Comparison of ENCODE assay signal across 8 cellular contexts in genomic region chr19:12913011-12913561, GRCh38. TPM values are rescaled to one million over a fixed set of nuclear protein-coding genes. Genes with fewer than 3 reads are reported as not detected.
DNase-seq lines count a peak whose midpoint lies in the region; ATAC-seq and TF ChIP-seq lines count a peak whose summit lies in the region.

No MANE protein-coding gene starts in this region.

- POLR2A ChIA-PET in OCI-LY7 (lab: Charles Lee), result interaction anchor here (0.6 to 1.0 kb wide), 3 partner anchors 32 to 95 kb away, joined by 3 read pairs; partner anchors contain the start of gene DNASE2

- H3K36me3 ChIP-seq in Peyer's patch (no peaks in the 10 kb centered on the region), OCI-LY7 (ENCODE audit: insufficient read depth, low read length) (no peaks in the 10 kb centered on the region)

- H3K9me3 Mint-ChIP-seq in T-helper 2 cell treated with Interferon-gamma antibody and Interleukin-4, amounts not matched to agents 5 μg/mL and 100 μg/mL, for 36 hours, result no peaks in the 10 kb centered on the region
- H3K9me3 Mint-ChIP-seq in natural killer cell, result no peaks in the 10 kb centered on the region

- H3K27ac Mint-ChIP-seq in T-helper 2 cell treated with Interferon-gamma antibody and Interleukin-4, amounts not matched to agents 5 μg/mL and 100 μg/mL, for 36 hours, result peak overlapping the region; percentile 94
- H3K27ac Mint-ChIP-seq in natural killer cell, result peak overlapping the region; percentile 83 to 88

- peaks cover 2% of the 10 kb centered on the region for H3K36me3 Mint-ChIP-seq in T-helper 2 cell treated with Interferon-gamma antibody and Interleukin-4, amounts not matched to agents 5 μg/mL and 100 μg/mL, for 36 hours (ENCODE audit: low read depth)
- no peaks in the 10 kb centered on the region for H3K36me3 Mint-ChIP-seq in natural killer cell

- no peaks in the 10 kb centered on the region for H3K79me2 ChIP-seq in OCI-LY7 (ENCODE audit: insufficient read depth, low read depth, low read length)

- H3K4me1 Mint-ChIP-seq in T-helper 2 cell treated with Interferon-gamma antibody and Interleukin-4, amounts not matched to agents 5 μg/mL and 100 μg/mL, for 36 hours (ENCODE audit: low read depth), result peaks cover 13% of the 10 kb centered on the region
- H3K4me1 Mint-ChIP-seq in natural killer cell, result peaks cover 10 to 22% of the 10 kb centered on the region in 2 donors

- H3K27me3 Mint-ChIP-seq in T-helper 2 cell treated with Interferon-gamma antibody and Interleukin-4, amounts not matched to agents 5 μg/mL and 100 μg/mL, for 36 hours (ENCODE audit: low read depth), result no peaks in the 10 kb centered on the region
- H3K27me3 Mint-ChIP-seq in natural killer cell (ENCODE audit: low read depth in 2 of 2), result no peaks in the 10 kb centered on the region

- no peak overlapping the region for H3K4me2 ChIP-seq in OCI-LY7 (ENCODE audit: low read length)

- no peaks in the 10 kb centered on the region for H3K9me2 ChIP-seq in OCI-LY7 (ENCODE audit: insufficient read depth, low read length)

- H3K4me3 ChIP-seq in Peyer's patch (no peak overlapping the region), OCI-LY7 (ENCODE audit: low read depth, low read length, poor library complexity, severe bottlenecking) (no peak overlapping the region)

- H2AFZ ChIP-seq in OCI-LY7 (ENCODE audit: low read length), result no peak overlapping the region

- BruUV-seq in OCI-LY7 (replicated peaks; lab: Mats Ljungman, UMichigan), result no TSS peak

- H3K9me3 ChIP-seq in Peyer's patch (no peaks in the 10 kb centered on the region), OCI-LY7 (ENCODE audit: low read length) (no peaks in the 10 kb centered on the region)

- no peaks in the 10 kb centered on the region for H3K27me3 ChIP-seq in Peyer's patch

- ATAC-seq in natural killer cell (no peak), GM21381 (IDR thresholded peaks at IDR 0.05; ENCODE audit: unreplicated experiment) (no peak), HG03045 (IDR thresholded peaks at IDR 0.05; ENCODE audit: unreplicated experiment) (no peak)

- H3K4me3 Mint-ChIP-seq in T-helper 2 cell treated with Interferon-gamma antibody and Interleukin-4, amounts not matched to agents 5 μg/mL and 100 μg/mL, for 36 hours, result no peak overlapping the region
- H3K4me3 Mint-ChIP-seq in natural killer cell, result no peak overlapping the region

- H3K27ac ChIP-seq in Peyer's patch (peak overlapping the region; percentile 53 to 74 (median 66)), OCI-LY7 (ENCODE audit: low read depth, low read length, poor library complexity, severe bottlenecking) (no peak overlapping the region)

- no peaks in the 10 kb centered on the region for H4K20me1 ChIP-seq in OCI-LY7 (ENCODE audit: insufficient read depth, low read length)

- CTCF ChIA-PET in OCI-LY7 (lab: Charles Lee; ENCODE audit: unreplicated experiment), result no interaction called here

- TF ChIP-seq CTCF in Peyer's patch (IDR thresholded peaks at IDR 0.05) (no peak), natural killer cell (IDR thresholded peaks at IDR 0.05) (no peak), OCI-LY7 (conservative IDR thresholded peaks at IDR 0.05; ENCODE audit: low read length) (no peak)

- intact Hi-C loops in natural killer cell (cut with micrococcal nuclease) (no loop called here), OCI-LY7 (cut with micrococcal nuclease; ENCODE audit: unreplicated experiment) (no loop called here)

- no peak for TF ChIP-seq POLR2A in Peyer's patch (IDR thresholded peaks at IDR 0.05)

- no peak for DNase-seq in T-helper 2 cell treated with Interferon-gamma antibody and Interleukin-4, amounts not matched to agents 5 μg/mL and 100 μg/mL, for 36 hours (ENCODE audit: low spot score)
- no peak for DNase-seq in T-helper 2 cell
- DNase-seq in Peyer's patch, result peak in 1 of 3 donors; percentile 62
- peak; percentile 72 for DNase-seq in fibroblast of gingiva (ENCODE audit: low read depth)
- no peak for DNase-seq in natural killer cell
- DNase-seq in OCI-LY7 (ENCODE audit: low spot score), result no peak

- H3K4me1 ChIP-seq in Peyer's patch (peaks cover 0 to 19% (median 3%) of the 10 kb centered on the region in 4 donors), OCI-LY7 (ENCODE audit: insufficient read depth, low read length, poor library complexity, severe bottlenecking) (no peaks in the 10 kb centered on the region)

RNA-seq across cellular contexts. Expression of gene SYCE2, which starts 6.0 kb away (rescaled TPM):
- total RNA-seq in Peyer's patch (not detected), natural killer cell (1 to 10 TPM in 1 of 3 donors, under 1 TPM in 2; 0.88 to 2.2 (median 0.92) TPM), OCI-LY7 (2022) (13.8 and 14.5 TPM in 2 replicates)
- total RNA-seq in OCI-LY7 (2014; rRNA removed; shearing (Covaris generic)), result 6.8 and 8.7 TPM in 2 replicates

RNA-seq across cellular contexts. Expression of gene FARSA, which starts 20.4 kb away (rescaled TPM):
- total RNA-seq in Peyer's patch (10 to 100 TPM; 35.4 to 54.5 (median 48.3) TPM), natural killer cell (10 to 100 TPM; 29.3 to 34.5 (median 32.0) TPM), OCI-LY7 (2022) (90.7 and 117 TPM in 2 replicates)
- 96.1 and 135 TPM in 2 replicates for total RNA-seq in OCI-LY7 (2014; rRNA removed; shearing (Covaris generic))

RNA-seq across cellular contexts. Expression of gene GCDH, which starts 22.1 kb away (rescaled TPM):
- total RNA-seq in Peyer's patch (10 to 100 TPM; 25.2 to 44.4 (median 32.4) TPM), natural killer cell (10 to 100 TPM; 35.9 to 41.7 (median 36.3) TPM), OCI-LY7 (2022) (43.8 and 48.7 TPM in 2 replicates)
- 31.5 and 40.7 TPM in 2 replicates for total RNA-seq in OCI-LY7 (2014; rRNA removed; shearing (Covaris generic))

RNA-seq across cellular contexts. Expression of gene CALR, which starts 25.3 kb away (rescaled TPM):
- total RNA-seq in Peyer's patch, result 100 to 1,000 TPM; 253 to 369 (median 359) TPM
- 100 to 1,000 TPM; 588 to 813 (median 763) TPM for total RNA-seq in natural killer cell
- 1,039 and 1,069 TPM in 2 replicates for total RNA-seq in OCI-LY7 (2014; rRNA removed; shearing (Covaris generic))
- total RNA-seq in OCI-LY7 (2022), result 398 and 581 TPM in 2 replicates

RNA-seq across cellular contexts. Expression of gene KLF1, which starts 26.1 kb away (rescaled TPM):
- total RNA-seq in Peyer's patch (not detected), natural killer cell (not detected), OCI-LY7 (2022) (not detected in 2 replicates)
- total RNA-seq in OCI-LY7 (2014; rRNA removed; shearing (Covaris generic)), result 0.16 and 0.28 TPM in 2 replicates
